In genomic region chr14:51395361-51395849, GRCh38 we compare ENCODE assay signal across 9 cellular contexts.
DNase-seq lines count a peak whose midpoint lies in the region; ATAC-seq and TF ChIP-seq lines count a peak whose summit lies in the region.
"Had no signal": no experiment of that assay in that cellular context is flagged by ENCODE, and none has a peak within 500 bp of the region (broad histone marks: within the 10 kb centered on the region; RNA-seq: fewer than 3 reads in every experiment).

No MANE protein-coding gene starts in this region.

- TF ChIP-seq POLR2A in stomach (IDR thresholded peaks at IDR 0.05), result no peak

- no peak for TF ChIP-seq EP300 in stomach (IDR thresholded peaks at IDR 0.05)

- POLR2A ChIA-PET in CD4-positive, alpha-beta memory T cell (lab: Charles Lee; ENCODE audit: partially characterized antibody), result no interaction called here

- H3K9me3 Mint-ChIP-seq in CD4-positive, alpha-beta memory T cell, result peaks cover 0 to 2% (median 0%) of the 10 kb centered on the region in 8 donors
- H3K9me3 Mint-ChIP-seq: activated naive CD8-positive, alpha-beta T cell treated with anti-CD3 and anti-CD28 coated beads, Interleukin-2, amount 10 ng/mL, durations not matched to agents 7 days and 5 days had no signal

- TF ChIP-seq CTCF in HFF-Myc (IDR thresholded peaks at IDR 0.05; ENCODE audit: low read depth, low read length, missing control alignments) (peak; percentile 3), astrocyte of the spinal cord (IDR thresholded peaks at IDR 0.05; ENCODE audit: low read depth, low read length) (no peak), stomach (IDR thresholded peaks at IDR 0.05) (no peak)

- peaks cover 8 to 34% (median 25%) of the 10 kb centered on the region in 4 donors for H3K4me1 ChIP-seq in stomach
- no peaks in the 10 kb centered on the region for H3K4me1 ChIP-seq in CD4-positive, alpha-beta memory T cell (ENCODE audit: insufficient read depth, low read length)

- DNase-seq in HFF-Myc (ENCODE audit: extremely low read depth, low read depth) (peak; percentile 99), astrocyte of the spinal cord (ENCODE audit: low read depth, low spot score) (peak; percentile 74), islet precursor cell (peak; percentile 79), stomach (no peak), LoVo (ENCODE audit: low spot score) (no peak)
- DNase-seq in CD4-positive, alpha-beta memory T cell, result no peak
- DNase-seq: activated naive CD8-positive, alpha-beta T cell treated with anti-CD3 and anti-CD28 coated beads, Interleukin-2, amount 10 ng/mL, durations not matched to agents 7 days and 5 days had no signal

- peaks cover 0 to 13% of the 10 kb centered on the region in 2 donors for H3K27me3 Mint-ChIP-seq in CD4-positive, alpha-beta memory T cell

- H3K4me3 ChIP-seq in HFF-Myc (replicated peaks; ENCODE audit: low read depth, low read length) (no peak overlapping the region), astrocyte of the spinal cord (ENCODE audit: low read depth, low read length) (no peak overlapping the region), stomach (no peak overlapping the region)
- H3K4me3 ChIP-seq in CD4-positive, alpha-beta memory T cell (ENCODE audit: low read length in 2 of 2), result no peak overlapping the region

- no peaks in the 10 kb centered on the region for H3K36me3 ChIP-seq in stomach
- no peaks in the 10 kb centered on the region for H3K36me3 ChIP-seq in CD4-positive, alpha-beta memory T cell (ENCODE audit: insufficient read depth, low read length)

- no peaks in the 10 kb centered on the region for H3K36me3 Mint-ChIP-seq in CD4-positive, alpha-beta memory T cell
- H3K36me3 Mint-ChIP-seq: activated naive CD8-positive, alpha-beta T cell treated with anti-CD3 and anti-CD28 coated beads, Interleukin-2, amount 10 ng/mL, durations not matched to agents 7 days and 5 days had no signal

- no peak overlapping the region for H3K27ac Mint-ChIP-seq in CD4-positive, alpha-beta memory T cell
- H3K27ac Mint-ChIP-seq: activated naive CD8-positive, alpha-beta T cell treated with anti-CD3 and anti-CD28 coated beads, Interleukin-2, amount 10 ng/mL, durations not matched to agents 7 days and 5 days had no signal

- peak overlapping the region; percentile 19 to 82 (median 80) for H3K27ac ChIP-seq in stomach
- H3K27ac ChIP-seq in CD4-positive, alpha-beta memory T cell (ENCODE audit: low read depth, low read length), result no peak overlapping the region

- ATAC-seq in GM19467 (IDR thresholded peaks at IDR 0.05; ENCODE audit: unreplicated experiment) (no peak), HG03342 (IDR thresholded peaks at IDR 0.05; ENCODE audit: unreplicated experiment) (no peak)

- H3K27me3 ChIP-seq in stomach, result no peaks in the 10 kb centered on the region
- no peaks in the 10 kb centered on the region for H3K27me3 ChIP-seq in CD4-positive, alpha-beta memory T cell (ENCODE audit: insufficient read depth, low read length)

- CTCF ChIA-PET in CD4-positive, alpha-beta memory T cell (lab: Charles Lee; ENCODE audit: partially characterized antibody), result no interaction called here

- 55 to 80% (median 70%) methylated on average over 8 to 9 of the region's 9 CpGs for WGBS in stomach, 5 donors

- H3K9me3 ChIP-seq in stomach, result no peaks in the 10 kb centered on the region
- H3K9me3 ChIP-seq in CD4-positive, alpha-beta memory T cell (ENCODE audit: control insufficient read depth in 1 of 2, low read length in 2 of 2), result no peaks in the 10 kb centered on the region

- in situ Hi-C loops in astrocyte of the spinal cord (cut with HindIII; ENCODE audit: low sequenced_read_pairs), result no loop called here

- no peak overlapping the region for H3K4me3 Mint-ChIP-seq in CD4-positive, alpha-beta memory T cell
- H3K4me3 Mint-ChIP-seq: activated naive CD8-positive, alpha-beta T cell treated with anti-CD3 and anti-CD28 coated beads, Interleukin-2, amount 10 ng/mL, durations not matched to agents 7 days and 5 days had no signal

- intact Hi-C loops in stomach (cut with DNase I; ENCODE audit: low total_unique reads), result no loop called here
- intact Hi-C loops in CD4-positive, alpha-beta memory T cell (cut with micrococcal nuclease), result no loop called here

- H3K4me1 Mint-ChIP-seq in CD4-positive, alpha-beta memory T cell, result no peaks in the 10 kb centered on the region
- H3K4me1 Mint-ChIP-seq: activated naive CD8-positive, alpha-beta T cell treated with anti-CD3 and anti-CD28 coated beads, Interleukin-2, amount 10 ng/mL, durations not matched to agents 7 days and 5 days had no signal

Comparison
In these comparisons a context has a peak if more than half of its experiments do, and no peak if none do; other contexts are left out.
1. DNase-seq: peak in HFF-Myc (single experiment), astrocyte of the spinal cord (single experiment) and islet precursor cell (single experiment); none in stomach (single experiment), CD4-positive, alpha-beta memory T cell (0 of 5) and LoVo (single experiment).